ENCODE assay signal across 10 cellular contexts in the genomic region with DNA sequence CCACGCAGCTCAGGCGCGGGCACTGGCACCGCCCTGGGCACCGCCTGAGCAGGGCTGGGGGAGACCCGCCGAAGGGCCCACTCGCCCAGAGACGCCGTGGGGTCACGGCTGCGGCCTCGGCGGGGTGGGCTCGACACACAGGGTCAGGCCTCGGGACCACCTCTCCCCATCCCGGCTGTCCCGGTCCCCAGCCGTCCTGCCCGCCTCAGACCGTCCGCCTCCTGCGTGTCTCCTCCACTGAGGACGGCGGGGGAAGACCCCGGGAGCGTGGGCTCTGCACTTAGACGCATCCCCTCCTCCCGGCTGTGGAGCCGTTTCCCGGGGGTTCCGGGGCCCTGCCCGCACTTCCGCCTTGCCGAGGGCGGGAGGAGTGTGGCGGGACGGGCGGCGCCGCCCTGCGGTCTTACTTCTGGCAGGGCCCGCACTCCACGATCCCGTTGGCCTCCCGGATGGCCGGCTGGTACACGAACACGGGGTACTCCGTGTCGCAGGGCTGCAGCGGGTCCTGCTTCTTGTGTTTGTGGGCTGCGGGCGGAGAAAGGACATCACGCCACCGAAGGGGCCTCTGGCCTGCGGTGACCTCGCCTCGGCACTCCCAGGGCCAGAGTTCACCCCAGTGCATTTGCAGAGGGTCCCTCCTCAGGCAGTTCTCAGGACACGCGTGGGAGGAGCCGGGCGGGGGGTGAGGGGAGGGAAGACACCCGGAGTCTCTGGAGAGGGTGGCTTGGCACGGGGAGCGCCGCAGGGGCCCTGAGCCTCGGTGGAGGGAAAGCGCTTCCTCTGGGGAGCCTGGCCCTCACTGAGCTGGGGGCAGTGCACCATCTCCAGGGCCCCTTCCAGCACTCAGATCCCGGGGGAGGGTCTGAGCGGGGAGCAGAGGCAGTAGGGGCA. TPM values are rescaled to one million over a fixed set of nuclear protein-coding genes. Genes with fewer than 3 reads are reported as not detected.
A peak's percentile ranks its signal among the peaks of the same experiment; 100 is the strongest.
DNase-seq lines count a peak whose midpoint lies in the region; ATAC-seq, FAIRE-seq and TF ChIP-seq lines count a peak whose summit lies in the region.
"Had no signal": no experiment of that assay in that cellular context is flagged by ENCODE, and none has a peak within 500 bp of the region (broad histone marks: within the 10 kb centered on the region; RNA-seq: fewer than 3 reads in every experiment).

No MANE protein-coding gene starts in this region.

- DNase-seq in GM12891 (ENCODE audit: insufficient read length, low spot score) (no peak), HT-29 (ENCODE audit: low spot score) (peak; percentile 50), fibroblast of the aortic adventitia (ENCODE audit: low read depth) (no peak), sciatic nerve (ENCODE audit: low spot score) (peak; percentile 83), RKO (ENCODE audit: low spot score) (no peak), NCI-H187 (lab: John Stamatoyannopoulos, UW) (no peak)
- DNase-seq in activated T-cell treated with anti-CD3 and anti-CD28 coated beads, Interleukin-2, amount 50 U/mL, for 1 hour = peak; percentile 64

- no peak for TF ChIP-seq POLR2A in GM12891 (IDR thresholded peaks at IDR 0.05; ENCODE audit: low read depth, low read length)

- intact Hi-C loops in sciatic nerve (cut with DNase I) = no loop called here

- ATAC-seq in sciatic nerve (peak; percentile 69), HG02938 (IDR thresholded peaks at IDR 0.05; ENCODE audit: unreplicated experiment) (no peak)

- H3K4me3 ChIP-seq in fibroblast of the aortic adventitia (ENCODE audit: low read depth, low read length) = peak overlapping the region; percentile 56

- no peak for FAIRE-seq in GM12891 (lab: Jason Lieb, UNC)

- no peak for TF ChIP-seq CTCF in fibroblast of the aortic adventitia (IDR thresholded peaks at IDR 0.05; ENCODE audit: insufficient read depth, low read length)

TF ChIP-seq in GM12891, 5 proteins besides CTCF, POLR2A, EP300 and RAD21:
- TF ChIP-seq POLR2AphosphoS5 (IDR thresholded peaks at IDR 0.05; ENCODE audit: low read depth, low read length) = no peak
- TF ChIP-seq SPI1 (IDR thresholded peaks at IDR 0.05; ENCODE audit: low read depth, low read length) = peak; percentile 56

RNA-seq across cellular contexts. Expression of a gene that starts 23.1 kb away (rescaled TPM):
- polyA plus RNA-seq in GM12891 (2012; ENCODE audit: low read depth, missing spikeins) = not detected
- total RNA-seq in HT-29 (2014; rRNA removed; shearing (Covaris generic)) = not detected in 2 replicates
- total RNA-seq in fibroblast of the aortic adventitia (ENCODE audit: low replicate concordance) (not detected in 2 replicates), sciatic nerve (not detected)
- total RNA-seq: SK-MEL-5, subcutaneous adipose tissue had no signal

Comparison
In these comparisons a context has a peak if more than half of its experiments do, and no peak if none do; other contexts are left out.
1. DNase-seq: peak in HT-29 (single experiment), activated T-cell treated with anti-CD3 and anti-CD28 coated beads, Interleukin-2, amount 50 U/mL, for 1 hour (single experiment) and sciatic nerve (single experiment); none in GM12891 (single experiment), fibroblast of the aortic adventitia (single experiment), RKO (single experiment) and NCI-H187 (0 of 2).